In genomic region chr1:118927826-118928225, GRCh38 we compare ENCODE assay signal across 18 cellular contexts.
"Had no signal": no experiment of that assay in that cellular context is flagged by ENCODE, and none has a peak within 500 bp of the region (broad histone marks: within the 10 kb centered on the region; RNA-seq: fewer than 3 reads in every experiment).

No MANE protein-coding gene starts in this region.

- DNase-seq: activated CD4-positive, alpha-beta memory T cell treated with anti-CD3 and anti-CD28 coated beads, Interleukin-2, amount 10 ng/mL, durations not matched to agents 7 days and 5 days; activated CD4-positive, alpha-beta T cell treated with anti-CD3 and anti-CD28 coated beads for 36 hours; activated CD4-positive, alpha-beta T cell treated with anti-CD3 and anti-CD28 coated beads, Interleukin-2, amount 50 U/mL, for 1 hour; activated CD8-positive, alpha-beta memory T cell treated with anti-CD3 and anti-CD28 coated beads, Interleukin-2, amount 50 U/mL, for 4 hours; activated gamma-delta T cell treated with Interleukin-2 at 50 U/mL for 16 hours; activated naive CD4-positive, alpha-beta T cell treated with anti-CD3 and anti-CD28 coated beads, Interleukin-2, amount 10 ng/mL, durations not matched to agents 7 days and 5 days; activated naive CD8-positive, alpha-beta T cell treated with anti-CD3 and anti-CD28 coated beads for 36 hours; activated T-cell treated with anti-CD3 and anti-CD28 coated beads, Interleukin-2, amount 50 U/mL, for 72 hours; cerebellar nuclear complex; KBM-7; NCI-H1048; NCI-H146; NCI-H1930; NCI-H510A treated with DMSO at 0.1 percent for 48 hours; SIG-M5; T-helper 2 cell; T1000 had no signal

- H3K4me1 Mint-ChIP-seq: activated CD4-positive, alpha-beta memory T cell treated with anti-CD3 and anti-CD28 coated beads, Interleukin-2, amount 10 ng/mL, durations not matched to agents 7 days and 5 days; activated CD4-positive, alpha-beta T cell treated with anti-CD3 and anti-CD28 coated beads for 36 hours; activated naive CD4-positive, alpha-beta T cell treated with anti-CD3 and anti-CD28 coated beads, Interleukin-2, amount 10 ng/mL, durations not matched to agents 7 days and 5 days; activated naive CD8-positive, alpha-beta T cell treated with anti-CD3 and anti-CD28 coated beads for 36 hours had no signal

- H3K9me3 Mint-ChIP-seq: activated naive CD4-positive, alpha-beta T cell treated with anti-CD3 and anti-CD28 coated beads, Interleukin-2, amount 10 ng/mL, durations not matched to agents 7 days and 5 days had no signal

- ATAC-seq: activated CD4-positive, alpha-beta T cell treated with anti-CD3 and anti-CD28 coated beads for 36 hours; activated T-cell treated with anti-CD3 and anti-CD28 coated beads, Interleukin-2, amount 50 U/mL, for 72 hours had no signal

- H3K27ac Mint-ChIP-seq: activated CD4-positive, alpha-beta memory T cell treated with anti-CD3 and anti-CD28 coated beads, Interleukin-2, amount 10 ng/mL, durations not matched to agents 7 days and 5 days; activated CD4-positive, alpha-beta T cell treated with anti-CD3 and anti-CD28 coated beads for 36 hours; activated naive CD4-positive, alpha-beta T cell treated with anti-CD3 and anti-CD28 coated beads, Interleukin-2, amount 10 ng/mL, durations not matched to agents 7 days and 5 days; activated naive CD8-positive, alpha-beta T cell treated with anti-CD3 and anti-CD28 coated beads for 36 hours; activated T-cell treated with anti-CD3 and anti-CD28 coated beads, Interleukin-2, amount 50 U/mL, for 72 hours; activated T-helper 2 cell treated with anti-CD3 and anti-CD28 coated beads, Interferon-gamma antibody, Interleukin-2, Interleukin-4, amounts not matched to agents 10 μg/mL and 5 μg/mL and 100 μg/mL, durations not matched to agents 14 hours and 24 hours and 36 hours had no signal

- H3K4me3 Mint-ChIP-seq: activated CD4-positive, alpha-beta memory T cell treated with anti-CD3 and anti-CD28 coated beads, Interleukin-2, amount 10 ng/mL, durations not matched to agents 7 days and 5 days; activated CD4-positive, alpha-beta T cell treated with anti-CD3 and anti-CD28 coated beads for 36 hours; activated naive CD4-positive, alpha-beta T cell treated with anti-CD3 and anti-CD28 coated beads, Interleukin-2, amount 10 ng/mL, durations not matched to agents 7 days and 5 days; activated naive CD8-positive, alpha-beta T cell treated with anti-CD3 and anti-CD28 coated beads for 36 hours; activated T-cell treated with anti-CD3 and anti-CD28 coated beads, Interleukin-2, amount 50 U/mL, for 72 hours had no signal

- H3K27me3 Mint-ChIP-seq: activated CD4-positive, alpha-beta memory T cell treated with anti-CD3 and anti-CD28 coated beads, Interleukin-2, amount 10 ng/mL, durations not matched to agents 7 days and 5 days; activated CD4-positive, alpha-beta T cell treated with anti-CD3 and anti-CD28 coated beads for 36 hours; activated naive CD4-positive, alpha-beta T cell treated with anti-CD3 and anti-CD28 coated beads, Interleukin-2, amount 10 ng/mL, durations not matched to agents 7 days and 5 days had no signal

- H3K36me3 Mint-ChIP-seq: activated naive CD4-positive, alpha-beta T cell treated with anti-CD3 and anti-CD28 coated beads, Interleukin-2, amount 10 ng/mL, durations not matched to agents 7 days and 5 days; activated naive CD8-positive, alpha-beta T cell treated with anti-CD3 and anti-CD28 coated beads for 36 hours had no signal
